Comparison of ENCODE assay signal across 8 cellular contexts in the genomic region with DNA sequence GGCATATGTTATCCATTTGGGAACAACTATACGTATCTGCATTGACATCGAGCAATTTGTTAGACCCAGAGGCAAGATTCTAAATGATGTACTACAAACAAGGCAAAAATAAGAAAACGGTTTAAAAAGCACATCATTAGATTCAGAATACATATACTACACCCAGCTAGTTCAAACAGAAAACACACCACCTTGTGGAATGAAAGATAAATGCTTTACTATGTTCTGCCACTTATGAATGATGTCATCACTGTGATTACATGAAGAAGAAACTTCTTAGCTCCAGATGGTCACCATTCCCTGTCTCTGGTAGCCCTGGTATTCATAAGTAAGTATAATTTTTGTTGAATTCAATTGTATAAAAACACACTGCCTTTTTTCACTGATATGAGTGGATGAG. TPM values are rescaled to one million over a fixed set of nuclear protein-coding genes. Genes with fewer than 3 reads are reported as not detected.
DNase-seq lines count a peak whose midpoint lies in the region; ATAC-seq and TF ChIP-seq lines count a peak whose summit lies in the region.

No MANE protein-coding gene starts in this region.

- CTCF ChIA-PET in MCF 10A (lab: Yijun Ruan, JAX) = interaction anchor here (0.6 to 2.0 kb wide), 11 partner anchors 10 to 923 kb away, joined by 3 to 10 read pairs (median 4); no protein-coding TSS in a partner anchor

- H3K4me3 ChIP-seq in breast epithelium (no peak overlapping the region), endodermal cell (ENCODE audit: low read length) (no peak overlapping the region), upper lobe of right lung (no peak overlapping the region)

- H3K36me3 Mint-ChIP-seq in MCF 10A (ENCODE audit: insufficient read depth, unreplicated experiment) (no peaks in the 10 kb centered on the region), endodermal cell (ENCODE audit: low read depth) (no peaks in the 10 kb centered on the region)

- WGBS in endodermal cell (ENCODE audit: insufficient coverage in 1 of 2, insufficient read length in 1 of 2), 2 experiments = 83 to 89% methylated on average over 2 to 3 of the region's 3 CpGs

- H3K9ac ChIP-seq in endodermal cell (ENCODE audit: extremely low read depth, low read length, poor library complexity, severe bottlenecking) = no peak overlapping the region

- H3K9me3 ChIP-seq in breast epithelium (no peaks in the 10 kb centered on the region), endodermal cell (ENCODE audit: control insufficient read depth, low read length) (no peaks in the 10 kb centered on the region), upper lobe of right lung (no peaks in the 10 kb centered on the region)

- BruUV-seq in MCF 10A (replicated peaks; lab: Mats Ljungman, UMichigan) = no TSS peak

- H3K4me3 Mint-ChIP-seq in MCF 10A (ENCODE audit: unreplicated experiment) (no peak overlapping the region), endodermal cell (no peak overlapping the region)

- H3K9me3 Mint-ChIP-seq in MCF 10A (ENCODE audit: unreplicated experiment) = no peaks in the 10 kb centered on the region
- no peaks in the 10 kb centered on the region for H3K9me3 Mint-ChIP-seq in endodermal cell

- no peaks in the 10 kb centered on the region for H3K4me1 Mint-ChIP-seq in MCF 10A (ENCODE audit: insufficient read depth, unreplicated experiment)
- no peaks in the 10 kb centered on the region for H3K4me1 Mint-ChIP-seq in endodermal cell

- TF ChIP-seq CTCF in MCF 10A (IDR thresholded peaks at IDR 0.05; ENCODE audit: unreplicated experiment) (no peak), breast epithelium (IDR thresholded peaks at IDR 0.05) (no peak), endodermal cell (conservative IDR thresholded peaks at IDR 0.05) (peak; percentile 39), upper lobe of right lung (IDR thresholded peaks at IDR 0.05) (peak; percentile 22)

- intact Hi-C loops in MCF 10A (cut with micrococcal nuclease) = loop anchor here (1.0 to 5.0 kb wide), 2 partner anchors 171 to 254 kb away; no protein-coding TSS in a partner anchor
- intact Hi-C loops in breast epithelium (cut with DNase I; ENCODE audit: low total_unique reads) = no loop called here
- intact Hi-C loops in upper lobe of right lung (cut with DNase I) = no loop called here

- no peak for ATAC-seq in upper lobe of right lung
- ATAC-seq in GM19455 (IDR thresholded peaks at IDR 0.05; ENCODE audit: unreplicated experiment) = no peak
- no peak for ATAC-seq in HG03025 (IDR thresholded peaks at IDR 0.05; ENCODE audit: low FRiP score, unreplicated experiment)

- TF ChIP-seq POLR2A in breast epithelium (IDR thresholded peaks at IDR 0.05) = no peak

- H3K27ac Mint-ChIP-seq in MCF 10A (ENCODE audit: low read depth, unreplicated experiment) (no peak overlapping the region), endodermal cell (no peak overlapping the region)

- DNase-seq in MCF 10A (ENCODE audit: unreplicated experiment) (peak; percentile 60), breast epithelium (ENCODE audit: low spot score in 2 of 2) (no peak), NCI-H446 (lab: John Stamatoyannopoulos, UW) (peak; percentile 55 to 78), endodermal cell (no peak), upper lobe of right lung (no peak), ureter (ENCODE audit: low spot score) (no peak)

- H3K27me3 ChIP-seq in breast epithelium (no peaks in the 10 kb centered on the region), endodermal cell (ENCODE audit: control insufficient read depth, insufficient read depth, low read length, poor library complexity, severe bottlenecking) (no peaks in the 10 kb centered on the region), upper lobe of right lung (peaks cover 11% of the 10 kb centered on the region)

- POLR2A ChIA-PET in MCF 10A (lab: Yijun Ruan, JAX) = interaction anchor here (0.7 to 1.0 kb wide), 2 partner anchors 15 to 96 kb away, joined by 4 read pairs; no protein-coding TSS in a partner anchor

- H3K27me3 Mint-ChIP-seq in MCF 10A (ENCODE audit: insufficient read depth, unreplicated experiment) (no peaks in the 10 kb centered on the region), endodermal cell (ENCODE audit: insufficient read depth) (no peaks in the 10 kb centered on the region)

- H3K36me3 ChIP-seq in breast epithelium (no peaks in the 10 kb centered on the region), endodermal cell (ENCODE audit: control insufficient read depth, insufficient read depth, low read length) (no peaks in the 10 kb centered on the region), upper lobe of right lung (no peaks in the 10 kb centered on the region)

- H3K27ac ChIP-seq in breast epithelium (no peak overlapping the region), endodermal cell (ENCODE audit: low read depth, low read length) (no peak overlapping the region), upper lobe of right lung (no peak overlapping the region)

- no peaks in the 10 kb centered on the region for H3K4me1 ChIP-seq in breast epithelium
- H3K4me1 ChIP-seq in endodermal cell (ENCODE audit: control insufficient read depth, insufficient read depth, low read length) = no peaks in the 10 kb centered on the region
- no peaks in the 10 kb centered on the region for H3K4me1 ChIP-seq in upper lobe of right lung

RNA-seq across cellular contexts. Expression of gene NACA2, which starts 7.8 kb away (rescaled TPM):
- total RNA-seq in MCF 10A (2022) = not detected in 2 replicates
- not detected for total RNA-seq in breast epithelium
- not detected for total RNA-seq in endodermal cell
- polyA plus RNA-seq in endodermal cell (2013, experiment 1 of 2) = not detected
- not detected for polyA plus RNA-seq in endodermal cell (2013, experiment 2 of 2)
- total RNA-seq in upper lobe of right lung = not detected
- total RNA-seq in ureter = not detected

Comparison
In these comparisons a context has a peak if more than half of its experiments do, and no peak if none do; other contexts are left out.
1. DNase-seq: peak in MCF 10A (single experiment) and NCI-H446 (2 of 2); none in breast epithelium (0 of 2), endodermal cell (single experiment), upper lobe of right lung (single experiment) and ureter (single experiment).
2. CTCF ChIP-seq: peak in endodermal cell (single experiment) and upper lobe of right lung (single experiment); none in MCF 10A (single experiment) and breast epithelium (0 of 3).